24 cellular contexts compared by ENCODE assay signal in the genomic region with DNA sequence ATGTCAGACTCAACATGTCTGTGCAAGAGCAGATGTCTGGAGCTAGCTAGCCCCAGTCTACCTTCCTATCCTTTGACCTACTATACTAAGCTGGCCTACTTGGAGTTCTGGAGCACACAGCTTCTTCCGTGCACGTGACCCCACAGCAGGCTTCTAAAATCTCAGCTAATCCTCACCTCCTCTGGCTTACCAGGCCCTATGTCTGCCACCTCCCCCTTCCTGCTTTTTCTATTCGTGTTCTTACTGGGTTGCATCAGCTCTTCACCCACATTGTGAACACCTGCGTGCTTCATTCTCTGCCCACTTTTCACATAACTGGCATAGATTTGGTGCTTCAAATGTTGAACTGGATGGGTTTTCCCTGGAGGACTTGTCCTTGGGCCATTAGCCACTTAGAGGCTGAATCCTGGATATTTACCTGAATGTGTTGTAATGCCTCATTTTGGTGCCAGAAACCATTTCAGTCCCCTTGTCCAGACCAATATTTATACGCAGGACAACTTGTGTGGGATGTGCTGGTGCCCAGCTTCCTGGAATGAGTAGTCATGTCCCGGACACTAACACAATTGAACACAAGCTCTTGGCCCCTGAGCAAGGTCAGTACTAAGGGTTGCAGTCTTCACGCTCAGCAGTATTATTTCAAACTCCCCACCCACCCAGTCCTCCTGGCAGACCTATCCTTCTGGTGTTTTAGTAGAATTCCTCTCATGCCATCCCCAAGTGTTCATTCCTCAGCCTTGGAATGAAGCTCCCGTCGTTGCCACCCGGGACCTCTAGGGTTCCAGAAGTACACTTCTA. TPM values are rescaled to one million over a fixed set of nuclear protein-coding genes. Genes with fewer than 3 reads are reported as not detected.
DNase-seq lines count a peak whose midpoint lies in the region; ATAC-seq and TF ChIP-seq lines count a peak whose summit lies in the region.
"Had no signal": no experiment of that assay in that cellular context is flagged by ENCODE, and none has a peak within 500 bp of the region (broad histone marks: within the 10 kb centered on the region; RNA-seq: fewer than 3 reads in every experiment).

No MANE protein-coding gene starts in this region.

- peaks cover 72% of the 10 kb centered on the region for H3K79me2 ChIP-seq in MM.1S (ENCODE audit: low read length)

- H3K4me2 ChIP-seq in MM.1S (ENCODE audit: low read depth, low read length), result peak overlapping the region; percentile 96
- H3K4me2 ChIP-seq: PC-9 had no signal

- H3K27me3 ChIP-seq in CD4-positive, CD25-positive, alpha-beta regulatory T cell (ENCODE audit: control insufficient read depth, insufficient read depth, low read length), result no peaks in the 10 kb centered on the region
- no peaks in the 10 kb centered on the region for H3K27me3 ChIP-seq in MM.1S (replicated peaks; ENCODE audit: insufficient read depth, low read length)
- H3K27me3 ChIP-seq in H7 (ENCODE audit: control insufficient read depth, insufficient read depth, low read length), result no peaks in the 10 kb centered on the region
- H3K27me3 ChIP-seq: ovary, tibial nerve had no signal

- DNase-seq in CD4-positive, CD25-positive, alpha-beta regulatory T cell, result no peak
- DNase-seq in MM.1S, result peak; percentile 77
- no peak for DNase-seq in central memory CD8-positive, alpha-beta T cell (ENCODE audit: low spot score in 2 of 2)
- DNase-seq in naive B cell, result no peak
- no peak for DNase-seq in H7
- DNase-seq in activated naive CD4-positive, alpha-beta T cell treated with Interleukin-2 at 50 U/mL for 16 hours, result no peak
- no peak for DNase-seq in type B pancreatic cell (ENCODE audit: extremely low spot score, unreplicated experiment)
- DNase-seq in central memory CD4-positive, alpha-beta T cell, result no peak
- DNase-seq: activated naive CD4-positive, alpha-beta T cell treated with anti-CD3 and anti-CD28 coated beads, Interleukin-2, amount 50 U/mL, for 16 hours; amygdala; glutamatergic neuron; H9; NCI-H1048; NCI-H187; NCI-H345; ovary; PC-9; SHP77 treated with DMSO at 0.1 percent for 48 hours had no signal

- peaks cover 5% of the 10 kb centered on the region for H3K27me3 Mint-ChIP-seq in CD4-positive, CD25-positive, alpha-beta regulatory T cell
- H3K27me3 Mint-ChIP-seq in central memory CD8-positive, alpha-beta T cell, result no peaks in the 10 kb centered on the region
- H3K27me3 Mint-ChIP-seq in naive B cell, result no peaks in the 10 kb centered on the region
- H3K27me3 Mint-ChIP-seq in type B pancreatic cell, result peaks cover 5% of the 10 kb centered on the region

- H3K36me3 Mint-ChIP-seq in CD4-positive, CD25-positive, alpha-beta regulatory T cell, result peaks cover 40% of the 10 kb centered on the region
- H3K36me3 Mint-ChIP-seq in central memory CD8-positive, alpha-beta T cell (ENCODE audit: insufficient read depth), result peaks cover 28% of the 10 kb centered on the region
- H3K36me3 Mint-ChIP-seq in naive B cell (peaks cover 20 to 26% of the 10 kb centered on the region in 2 donors), type B pancreatic cell (no peaks in the 10 kb centered on the region)
- H3K36me3 Mint-ChIP-seq: CD14-positive monocyte, mesothelial cell of epicardium had no signal

- peaks cover 88% of the 10 kb centered on the region for H3F3A ChIP-seq in MM.1S (ENCODE audit: insufficient read depth, low read length)

- H3K27ac Mint-ChIP-seq in CD4-positive, CD25-positive, alpha-beta regulatory T cell, result peak overlapping the region; percentile 74 to 87 (median 75)
- H3K27ac Mint-ChIP-seq in central memory CD8-positive, alpha-beta T cell (ENCODE audit: low read depth), result peak overlapping the region; percentile 44
- H3K27ac Mint-ChIP-seq in naive B cell, result peak overlapping the region; percentile 30 to 96 (median 78)
- H3K27ac Mint-ChIP-seq in type B pancreatic cell, result no peak overlapping the region
- H3K27ac Mint-ChIP-seq: activated T-helper 1 cell treated with anti-CD3 and anti-CD28 coated beads, Interleukin-12 subunit alpha, Interleukin-12 subunit beta, Interleukin-2, Interleukin-4 antibody, amounts not matched to agents 30 ng/mL and 10 ng/mL and 1 ng/mL, durations not matched to agents 14 hours and 24 hours and 36 hours; mesothelial cell of epicardium; nephron had no signal

- peaks cover 28% of the 10 kb centered on the region for H3K36me3 ChIP-seq in CD4-positive, CD25-positive, alpha-beta regulatory T cell (ENCODE audit: control insufficient read depth, insufficient read depth, low read length)
- H3K36me3 ChIP-seq in MM.1S (replicated peaks; ENCODE audit: insufficient read depth, low read length), result no peaks in the 10 kb centered on the region; the same call in 1 of the 2 replicates
- H3K36me3 ChIP-seq in H7 (replicated peaks; ENCODE audit: control insufficient read depth, insufficient read depth, low read length), result no peaks in the 10 kb centered on the region
- H3K36me3 ChIP-seq: ovary, tibial nerve had no signal

- peak overlapping the region in 2 of 4 donors; percentile 24 to 53 for H3K4me3 Mint-ChIP-seq in CD4-positive, CD25-positive, alpha-beta regulatory T cell
- H3K4me3 Mint-ChIP-seq in central memory CD8-positive, alpha-beta T cell, result no peak overlapping the region
- H3K4me3 Mint-ChIP-seq in naive B cell, result peak overlapping the region in 5 of 8 donors; percentile 18 to 60 (median 40)
- no peak overlapping the region for H3K4me3 Mint-ChIP-seq in type B pancreatic cell
- H3K4me3 Mint-ChIP-seq: activated T-helper 1 cell treated with anti-CD3 and anti-CD28 coated beads, Interleukin-12 subunit alpha, Interleukin-12 subunit beta, Interleukin-2, Interleukin-4 antibody, amounts not matched to agents 30 ng/mL and 10 ng/mL and 1 ng/mL, durations not matched to agents 14 hours and 24 hours and 36 hours; CD14-positive monocyte; H9; mesothelial cell of epicardium; nephron had no signal

- no peak overlapping the region for H3K4me3 ChIP-seq in CD4-positive, CD25-positive, alpha-beta regulatory T cell (ENCODE audit: low read depth, low read length)
- peak overlapping the region; percentile 14; the same call in 1 of the 2 replicates for H3K4me3 ChIP-seq in MM.1S (ENCODE audit: low read length)
- H3K4me3 ChIP-seq in H7 (ENCODE audit: insufficient read depth, low read depth, low read length), result no peak overlapping the region
- H3K4me3 ChIP-seq: ovary, PC-9, tibial nerve had no signal

- no peak overlapping the region for H2AFZ ChIP-seq in MM.1S (ENCODE audit: low read length)
- H2AFZ ChIP-seq: PC-9 had no signal

- peaks cover 9 to 88% (median 60%) of the 10 kb centered on the region in 4 donors for H3K4me1 Mint-ChIP-seq in CD4-positive, CD25-positive, alpha-beta regulatory T cell
- peaks cover 65% of the 10 kb centered on the region for H3K4me1 Mint-ChIP-seq in central memory CD8-positive, alpha-beta T cell
- H3K4me1 Mint-ChIP-seq in naive B cell (peaks cover 67 to 97% (median 79%) of the 10 kb centered on the region in 3 donors), type B pancreatic cell (ENCODE audit: unreplicated experiment) (peaks cover 8% of the 10 kb centered on the region)
- H3K4me1 Mint-ChIP-seq: mesothelial cell of epicardium had no signal

- peaks cover 0 to 1% (median 0%) of the 10 kb centered on the region in 7 donors for H3K9me3 Mint-ChIP-seq in CD4-positive, CD25-positive, alpha-beta regulatory T cell
- H3K9me3 Mint-ChIP-seq in central memory CD8-positive, alpha-beta T cell, result no peaks in the 10 kb centered on the region
- no peaks in the 10 kb centered on the region for H3K9me3 Mint-ChIP-seq in naive B cell
- no peaks in the 10 kb centered on the region for H3K9me3 Mint-ChIP-seq in type B pancreatic cell
- H3K9me3 Mint-ChIP-seq: activated T-helper 1 cell treated with anti-CD3 and anti-CD28 coated beads, Interleukin-12 subunit alpha, Interleukin-12 subunit beta, Interleukin-2, Interleukin-4 antibody, amounts not matched to agents 30 ng/mL and 10 ng/mL and 1 ng/mL, durations not matched to agents 14 hours and 24 hours and 36 hours; CD14-positive monocyte; H9; mesothelial cell of epicardium; nephron had no signal

- H4K20me1 ChIP-seq in MM.1S (ENCODE audit: insufficient read depth, low read length), result no peaks in the 10 kb centered on the region

- no peaks in the 10 kb centered on the region for H3K9me3 ChIP-seq in CD4-positive, CD25-positive, alpha-beta regulatory T cell (ENCODE audit: control insufficient read depth in 2 of 2, low read length in 2 of 2)
- no peaks in the 10 kb centered on the region for H3K9me3 ChIP-seq in MM.1S (replicated peaks; ENCODE audit: insufficient read depth, low read length)
- H3K9me3 ChIP-seq: ovary, tibial nerve had no signal

- H3K4me1 ChIP-seq in CD4-positive, CD25-positive, alpha-beta regulatory T cell (ENCODE audit: control insufficient read depth, insufficient read depth, low read length, poor library complexity, severe bottlenecking), result peaks cover 36% of the 10 kb centered on the region
- H3K4me1 ChIP-seq in MM.1S (ENCODE audit: low read length), result peaks cover 95% of the 10 kb centered on the region
- H3K4me1 ChIP-seq: tibial nerve had no signal

- TF ChIP-seq CTCF in MM.1S (IDR thresholded peaks at IDR 0.05; ENCODE audit: low read length) (no peak), type B pancreatic cell (conservative IDR thresholded peaks at IDR 0.05) (no peak)

- H3K27ac ChIP-seq in CD4-positive, CD25-positive, alpha-beta regulatory T cell (ENCODE audit: insufficient read depth, low read length, poor library complexity, severe bottlenecking), result no peak overlapping the region
- H3K27ac ChIP-seq in MM.1S (ENCODE audit: low read length), result peak overlapping the region; percentile 100
- H3K27ac ChIP-seq: ovary, PC-9, tibial nerve had no signal

- no peaks in the 10 kb centered on the region for H3K9me2 ChIP-seq in MM.1S (replicated peaks; ENCODE audit: insufficient read depth, low read length)

- no peak for ATAC-seq in CD4-positive, CD25-positive, alpha-beta regulatory T cell (ENCODE audit: low read depth in 2 of 2)
- ATAC-seq in central memory CD8-positive, alpha-beta T cell (replicated peaks; ENCODE audit: extremely low read depth, poor library complexity, severe bottlenecking), result no peak
- ATAC-seq in naive B cell (ENCODE audit: low read depth in 2 of 2), result no peak

- peak overlapping the region; percentile 100 for H3K9ac ChIP-seq in MM.1S (ENCODE audit: low read length)

RNA-seq across cellular contexts. Expression of a gene that starts 24.0 kb away (rescaled TPM):
- total RNA-seq in CD4-positive, CD25-positive, alpha-beta regulatory T cell, result 324 TPM
- polyA plus RNA-seq in CD4-positive, CD25-positive, alpha-beta regulatory T cell, result 10 to 100 TPM; 19.6 to 64.7 (median 33.0) TPM
- polyA plus RNA-seq in naive B cell (ENCODE audit: low read depth in 6 of 6), result 10 to 100 TPM; 55.9 to 92.4 (median 65.2) TPM
- total RNA-seq in H7 (2014; rRNA removed; shearing (Covaris generic)), result 0.26 and 0.48 TPM in 2 replicates
- 12.9 and 13.8 TPM in 2 replicates for total RNA-seq in type B pancreatic cell (ENCODE audit: low replicate concordance)
- total RNA-seq: LHCN-M2 had no signal

Comparison
In these comparisons a context has a peak if more than half of its experiments do, and no peak if none do; other contexts are left out.
1. H3K4me3 Mint-ChIP-seq: peak in naive B cell (5 of 8); none in central memory CD8-positive, alpha-beta T cell (single experiment) and type B pancreatic cell (single experiment).
2. RNA of a gene that starts 24.0 kb away (total RNA-seq): 324 TPM in CD4-positive, CD25-positive, alpha-beta regulatory T cell (single experiment); 12.9 to 13.8 TPM in type B pancreatic cell and 0.26 to 0.48 TPM in H7; every median in the first group is over 10 times any median in the second.